ENCODE assay signal across 8 cellular contexts in the genomic region with DNA sequence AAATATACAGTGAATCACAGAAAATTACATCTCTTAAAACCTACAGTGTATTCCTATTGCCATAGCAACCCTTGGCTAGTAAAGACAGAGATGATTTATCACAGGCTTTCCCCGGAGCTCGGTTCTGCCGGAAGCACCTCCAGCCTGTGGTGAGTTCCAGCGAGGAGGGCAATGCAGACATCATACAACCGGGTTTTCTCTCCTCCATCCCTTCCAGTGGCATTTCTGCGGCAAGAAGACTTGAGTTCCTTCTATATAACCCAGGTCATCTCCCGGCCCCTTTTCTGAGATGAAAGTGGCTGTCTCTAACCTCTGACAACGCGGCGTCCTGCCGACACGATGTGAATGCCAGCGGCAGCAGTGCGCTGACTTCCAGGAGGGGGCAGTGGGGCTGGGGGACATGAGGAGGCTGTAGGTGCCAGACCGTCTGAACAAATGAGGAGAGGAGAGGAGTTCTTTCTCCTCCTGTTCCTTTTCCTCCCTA.
A peak's percentile ranks its signal among the peaks of the same experiment; 100 is the strongest.
DNase-seq lines count a peak whose midpoint lies in the region; ATAC-seq and TF ChIP-seq lines count a peak whose summit lies in the region.

No MANE protein-coding gene starts in this region.

- H3K27ac ChIP-seq in effector memory CD4-positive, alpha-beta T cell (ENCODE audit: insufficient read depth, low read length, poor library complexity, severe bottlenecking): no peak overlapping the region
- H3K27ac ChIP-seq in muscle layer of duodenum (ENCODE audit: low read length): no peak overlapping the region

- peak overlapping the region; percentile 80 for H3K4me3 Mint-ChIP-seq in stimulated activated naive CD8-positive, alpha-beta T cell treated with anti-CD3 and anti-CD28 coated beads, Interleukin-15, Interleukin-2, amounts not matched to agents 100 ng/mL and 50 ng/mL, for 24 hours

- no peaks in the 10 kb centered on the region for H3K36me3 Mint-ChIP-seq in stimulated activated naive CD8-positive, alpha-beta T cell treated with anti-CD3 and anti-CD28 coated beads, Interleukin-15, Interleukin-2, amounts not matched to agents 100 ng/mL and 50 ng/mL, for 24 hours (ENCODE audit: low read depth)

- H3K4me1 Mint-ChIP-seq in stimulated activated naive CD8-positive, alpha-beta T cell treated with anti-CD3 and anti-CD28 coated beads, Interleukin-15, Interleukin-2, amounts not matched to agents 100 ng/mL and 50 ng/mL, for 24 hours (ENCODE audit: low read depth): peaks cover 33% of the 10 kb centered on the region

- H3K4me3 ChIP-seq in effector memory CD4-positive, alpha-beta T cell (ENCODE audit: insufficient read depth, low read depth, low read length, poor library complexity, severe bottlenecking): peak overlapping the region; percentile 51
- H3K4me3 ChIP-seq in muscle layer of duodenum (ENCODE audit: low read depth in 1 of 2, low read length in 2 of 2): peak overlapping the region; percentile 13 to 47

- H3K36me3 ChIP-seq in effector memory CD4-positive, alpha-beta T cell (ENCODE audit: control insufficient read depth, insufficient read depth, low read length): no peaks in the 10 kb centered on the region
- no peaks in the 10 kb centered on the region for H3K36me3 ChIP-seq in muscle layer of duodenum (ENCODE audit: control insufficient read depth in 1 of 2, insufficient read depth in 2 of 2, low read length in 2 of 2)

- no peaks in the 10 kb centered on the region for H3K9me3 Mint-ChIP-seq in stimulated activated naive CD8-positive, alpha-beta T cell treated with anti-CD3 and anti-CD28 coated beads, Interleukin-15, Interleukin-2, amounts not matched to agents 100 ng/mL and 50 ng/mL, for 24 hours

- TF ChIP-seq CTCF in GM12873 (IDR thresholded peaks at IDR 0.05; ENCODE audit: insufficient read depth, low read depth, low read length, missing control alignments): peak; percentile 67

- H3K9me3 ChIP-seq in effector memory CD4-positive, alpha-beta T cell (ENCODE audit: control insufficient read depth, low read length): no peaks in the 10 kb centered on the region
- H3K9me3 ChIP-seq in muscle layer of duodenum (ENCODE audit: control insufficient read depth in 1 of 2, low read length in 2 of 2): no peaks in the 10 kb centered on the region

- peaks cover 7% of the 10 kb centered on the region for H3K4me1 ChIP-seq in effector memory CD4-positive, alpha-beta T cell (ENCODE audit: control insufficient read depth, insufficient read depth, low read length, poor library complexity, severe bottlenecking)
- H3K4me1 ChIP-seq in muscle layer of duodenum (ENCODE audit: control insufficient read depth in 1 of 2, insufficient read depth in 2 of 2, low read length in 2 of 2): no peaks in the 10 kb centered on the region

- no peaks in the 10 kb centered on the region for H3K27me3 ChIP-seq in effector memory CD4-positive, alpha-beta T cell (replicated peaks; ENCODE audit: control insufficient read depth, insufficient read depth, low read length, poor library complexity, severe bottlenecking)
- no peaks in the 10 kb centered on the region for H3K27me3 ChIP-seq in muscle layer of duodenum (ENCODE audit: low read depth, low read length)

- DNase-seq in M059J (ENCODE audit: low read depth) (peak; percentile 91), HuH-7.5 (ENCODE audit: low spot score) (no peak)
- DNase-seq in activated CD4-positive, alpha-beta T cell treated with anti-CD3 and anti-CD28 coated beads, Interleukin-2, amount 50 U/mL, for 48 hours: peak; percentile 50 to 60
- DNase-seq in effector memory CD4-positive, alpha-beta T cell: peak in 2 of 3 donors; percentile 12 to 19

- no peak for ATAC-seq in HG03175 (IDR thresholded peaks at IDR 0.05; ENCODE audit: unreplicated experiment)

- peak overlapping the region; percentile 89 for H3K27ac Mint-ChIP-seq in stimulated activated naive CD8-positive, alpha-beta T cell treated with anti-CD3 and anti-CD28 coated beads, Interleukin-15, Interleukin-2, amounts not matched to agents 100 ng/mL and 50 ng/mL, for 24 hours

- peaks cover 12% of the 10 kb centered on the region for H3K27me3 Mint-ChIP-seq in stimulated activated naive CD8-positive, alpha-beta T cell treated with anti-CD3 and anti-CD28 coated beads, Interleukin-15, Interleukin-2, amounts not matched to agents 100 ng/mL and 50 ng/mL, for 24 hours
